ENCODE assay signal across 8 cellular contexts in genomic region chr4:89836031-89836777, GRCh38. TPM values are rescaled to one million over a fixed set of nuclear protein-coding genes. Genes with fewer than 3 reads are reported as not detected.
DNase-seq lines count a peak whose midpoint lies in the region; ATAC-seq lines count a peak whose summit lies in the region.

No MANE protein-coding gene starts in this region.

- H3K4me1 ChIP-seq in iPS-15b (ENCODE audit: control insufficient read depth, insufficient read depth, low read length), result no peaks in the 10 kb centered on the region

- H3K4me3 ChIP-seq in iPS-15b (ENCODE audit: low read depth, low read length), result peak overlapping the region; percentile 80

- no peaks in the 10 kb centered on the region for H3K9me3 Mint-ChIP-seq in activated CD4-positive, alpha-beta T cell treated with anti-CD3 and anti-CD28 coated beads, Interleukin-2, amount 10 ng/mL, durations not matched to agents 24 days and 14 days
- H3K9me3 Mint-ChIP-seq in stimulated activated effector memory CD8-positive, alpha-beta T cell treated with anti-CD3 and anti-CD28 coated beads, Interleukin-12 subunit alpha, Interleukin-12 subunit beta, amount 100 ng/mL, for 72 hours, result no peaks in the 10 kb centered on the region

- H3K27me3 Mint-ChIP-seq in activated CD4-positive, alpha-beta T cell treated with anti-CD3 and anti-CD28 coated beads, Interleukin-2, amount 10 ng/mL, durations not matched to agents 24 days and 14 days, result peaks cover 65% of the 10 kb centered on the region

- H3K27me3 ChIP-seq in iPS-15b (ENCODE audit: control insufficient read depth, insufficient read depth, low read length), result peaks cover 8% of the 10 kb centered on the region

- ATAC-seq in stimulated activated effector memory CD8-positive, alpha-beta T cell treated with anti-CD3 and anti-CD28 coated beads, Interleukin-12 subunit alpha, Interleukin-12 subunit beta, amount 100 ng/mL, for 72 hours, result no peak
- no peak for ATAC-seq in GM21515 (IDR thresholded peaks at IDR 0.05; ENCODE audit: unreplicated experiment)

- H3K9me3 ChIP-seq in iPS-15b (ENCODE audit: control insufficient read depth, insufficient read depth, low read length), result no peaks in the 10 kb centered on the region

- intact Hi-C loops in activated CD4-positive, alpha-beta T cell treated with anti-CD3 and anti-CD28 coated beads, Interleukin-2, amount 10 ng/mL, durations not matched to agents 24 days and 14 days (cut with micrococcal nuclease), result loop anchor here (5.0 kb wide), 2 partner anchors 61 to 609 kb away; no protein-coding TSS in a partner anchor

- H3K9ac ChIP-seq in iPS-15b (ENCODE audit: low read depth, low read length), result peak overlapping the region; percentile 42

- peaks cover 22% of the 10 kb centered on the region for H3K4me1 Mint-ChIP-seq in activated CD4-positive, alpha-beta T cell treated with anti-CD3 and anti-CD28 coated beads, Interleukin-2, amount 10 ng/mL, durations not matched to agents 24 days and 14 days
- peaks cover 11% of the 10 kb centered on the region for H3K4me1 Mint-ChIP-seq in stimulated activated effector memory CD8-positive, alpha-beta T cell treated with anti-CD3 and anti-CD28 coated beads, Interleukin-12 subunit alpha, Interleukin-12 subunit beta, amount 100 ng/mL, for 72 hours

- peak; percentile 58 for DNase-seq in activated CD4-positive, alpha-beta T cell treated with anti-CD3 and anti-CD28 coated beads, Interleukin-2, amount 10 ng/mL, durations not matched to agents 24 days and 14 days
- DNase-seq in activated CD4-positive, alpha-beta T cell treated with anti-CD3 and anti-CD28 coated beads for 1 hour, result no peak
- DNase-seq in anterior cingulate cortex (lab: John Stamatoyannopoulos, UW), result peak in 50 of 58 donors; percentile 6 to 65 (median 28)
- no peak for DNase-seq in stimulated activated effector memory CD8-positive, alpha-beta T cell treated with anti-CD3 and anti-CD28 coated beads, Interleukin-12 subunit alpha, Interleukin-12 subunit beta, amount 100 ng/mL, for 72 hours (ENCODE audit: low spot score in 2 of 2)
- no peak for DNase-seq in Kasumi-1 (lab: John Stamatoyannopoulos, UW)
- DNase-seq in SW480 (ENCODE audit: low spot score), result no peak

- H3K27ac Mint-ChIP-seq in activated CD4-positive, alpha-beta T cell treated with anti-CD3 and anti-CD28 coated beads, Interleukin-2, amount 10 ng/mL, durations not matched to agents 24 days and 14 days, result no peak overlapping the region
- H3K27ac Mint-ChIP-seq in stimulated activated effector memory CD8-positive, alpha-beta T cell treated with anti-CD3 and anti-CD28 coated beads, Interleukin-12 subunit alpha, Interleukin-12 subunit beta, amount 100 ng/mL, for 72 hours, result no peak overlapping the region

- H3K36me3 Mint-ChIP-seq in activated CD4-positive, alpha-beta T cell treated with anti-CD3 and anti-CD28 coated beads, Interleukin-2, amount 10 ng/mL, durations not matched to agents 24 days and 14 days (ENCODE audit: low read depth), result no peaks in the 10 kb centered on the region
- H3K36me3 Mint-ChIP-seq in stimulated activated effector memory CD8-positive, alpha-beta T cell treated with anti-CD3 and anti-CD28 coated beads, Interleukin-12 subunit alpha, Interleukin-12 subunit beta, amount 100 ng/mL, for 72 hours, result no peaks in the 10 kb centered on the region

- H3K4me3 Mint-ChIP-seq in activated CD4-positive, alpha-beta T cell treated with anti-CD3 and anti-CD28 coated beads, Interleukin-2, amount 10 ng/mL, durations not matched to agents 24 days and 14 days, result peak overlapping the region; percentile 83
- peak overlapping the region; percentile 70 for H3K4me3 Mint-ChIP-seq in stimulated activated effector memory CD8-positive, alpha-beta T cell treated with anti-CD3 and anti-CD28 coated beads, Interleukin-12 subunit alpha, Interleukin-12 subunit beta, amount 100 ng/mL, for 72 hours

- no peaks in the 10 kb centered on the region for H3K36me3 ChIP-seq in iPS-15b (ENCODE audit: control insufficient read depth, insufficient read depth, low read length)

RNA-seq across cellular contexts. Expression of gene SNCA, which starts 0.8 kb away (rescaled TPM):
- total RNA-seq in activated CD4-positive, alpha-beta T cell treated with anti-CD3 and anti-CD28 coated beads, Interleukin-2, amount 10 ng/mL, durations not matched to agents 24 days and 14 days, result 0.19 and 0.23 TPM in 2 replicates

RNA-seq across cellular contexts. Expression of gene MMRN1, which starts 58.5 kb away (rescaled TPM):
- not detected in 2 replicates for total RNA-seq in activated CD4-positive, alpha-beta T cell treated with anti-CD3 and anti-CD28 coated beads, Interleukin-2, amount 10 ng/mL, durations not matched to agents 24 days and 14 days

Comparison
In these comparisons a context has a peak if more than half of its experiments do, and no peak if none do; other contexts are left out.
1. DNase-seq: peak in activated CD4-positive, alpha-beta T cell treated with anti-CD3 and anti-CD28 coated beads, Interleukin-2, amount 10 ng/mL, durations not matched to agents 24 days and 14 days (single experiment) and anterior cingulate cortex (50 of 58); none in activated CD4-positive, alpha-beta T cell treated with anti-CD3 and anti-CD28 coated beads for 1 hour (single experiment), stimulated activated effector memory CD8-positive, alpha-beta T cell treated with anti-CD3 and anti-CD28 coated beads, Interleukin-12 subunit alpha, Interleukin-12 subunit beta, amount 100 ng/mL, for 72 hours (0 of 2), Kasumi-1 (0 of 2) and SW480 (single experiment).